ENCODE assay signal across 11 cellular contexts in the genomic region with DNA sequence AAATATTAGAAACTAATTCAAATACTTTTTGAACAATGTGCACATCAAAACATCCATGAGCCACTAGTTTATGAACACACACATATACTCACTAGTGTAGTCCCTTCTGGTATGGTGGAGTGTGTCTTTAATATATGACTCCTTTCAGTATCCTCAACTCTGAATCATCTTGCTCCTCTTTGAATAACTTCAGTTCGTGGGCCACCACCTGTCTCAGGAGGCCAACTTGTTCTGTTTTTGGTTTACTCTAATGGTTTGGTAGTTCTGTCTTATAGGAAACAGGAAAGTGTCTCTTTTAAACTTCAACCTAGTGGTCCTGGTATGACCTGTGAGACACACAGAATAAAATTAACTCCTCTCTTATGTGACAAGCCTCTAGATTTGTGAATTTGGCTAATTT. TPM values are rescaled to one million over a fixed set of nuclear protein-coding genes. Genes with fewer than 3 reads are reported as not detected.
DNase-seq lines count a peak whose midpoint lies in the region; ATAC-seq and TF ChIP-seq lines count a peak whose summit lies in the region.
"Had no signal": no experiment of that assay in that cellular context is flagged by ENCODE, and none has a peak within 500 bp of the region (broad histone marks: within the 10 kb centered on the region; RNA-seq: fewer than 3 reads in every experiment).

No MANE protein-coding gene starts in this region.

- no peak overlapping the region for H3K4me3 ChIP-seq in Jurkat, Clone E6-1 (ENCODE audit: low read length)
- H3K4me3 ChIP-seq: GM23338 had no signal

- intact Hi-C loops in left ventricle myocardium superior (cut with micrococcal nuclease), result no loop called here

- peak; percentile 9 for DNase-seq in activated T-cell treated with anti-CD3 and anti-CD28 coated beads for 48 hours (ENCODE audit: low read depth)
- DNase-seq in activated T-cell treated with anti-CD3 and anti-CD28 coated beads, Interleukin-2, amount 50 U/mL, for 1 hour, result no peak
- peak; percentile 6 for DNase-seq in Jurkat, Clone E6-1 (ENCODE audit: low read depth, low spot score)
- DNase-seq in stimulated activated naive CD8-positive, alpha-beta T cell treated with anti-CD3 and anti-CD28 coated beads, Interleukin-15, Interleukin-2, amounts not matched to agents 100 U/mL and 50 U/mL, for 24 hours, result no peak
- DNase-seq in left ventricle myocardium superior, result no peak
- DNase-seq in progenitor cell of endocrine pancreas (ENCODE audit: low spot score, unreplicated experiment), result no peak
- DNase-seq in dedifferentiated amniotic fluid mesenchymal stem cell (ENCODE audit: extremely low spot score), result no peak
- DNase-seq: left cardiac atrium, NCI-H446 treated with DMSO at 0.1 percent for 48 hours had no signal

- H3K4me1 Mint-ChIP-seq in progenitor cell of endocrine pancreas (ENCODE audit: low read depth), result peaks cover 23% of the 10 kb centered on the region

- no peaks in the 10 kb centered on the region for H3K9me3 Mint-ChIP-seq in progenitor cell of endocrine pancreas (ENCODE audit: low read depth)
- H3K9me3 Mint-ChIP-seq: GM23338 had no signal

- TF ChIP-seq CTCF in progenitor cell of endocrine pancreas (IDR thresholded peaks at IDR 0.05; ENCODE audit: unreplicated experiment), result no peak

- peaks cover 4% of the 10 kb centered on the region for H3K36me3 Mint-ChIP-seq in progenitor cell of endocrine pancreas (ENCODE audit: insufficient read depth)

- ATAC-seq in HG02759 (IDR thresholded peaks at IDR 0.05; ENCODE audit: unreplicated experiment), result peak; percentile 97
- ATAC-seq in stimulated activated naive CD8-positive, alpha-beta T cell treated with anti-CD3 and anti-CD28 coated beads, Interleukin-15, Interleukin-2, amounts not matched to agents 100 U/mL and 50 U/mL, for 24 hours, result peak; percentile 97
- no peak for ATAC-seq in left ventricle myocardium superior
- ATAC-seq: left cardiac atrium had no signal

- H3K27ac Mint-ChIP-seq in progenitor cell of endocrine pancreas, result no peak overlapping the region

- no peak overlapping the region for H3K4me3 Mint-ChIP-seq in progenitor cell of endocrine pancreas (ENCODE audit: low read depth)
- H3K4me3 Mint-ChIP-seq: GM23338 had no signal

- no peaks in the 10 kb centered on the region for H3K27me3 Mint-ChIP-seq in progenitor cell of endocrine pancreas

RNA-seq across cellular contexts. Expression of gene ZNF292, which starts 55.6 kb away (rescaled TPM):
- 10.3 TPM for polyA plus RNA-seq in Jurkat, Clone E6-1 (2012; ENCODE audit: insufficient read depth, insufficient read length)
- total RNA-seq in left ventricle myocardium superior (37.7 TPM), progenitor cell of endocrine pancreas (63.3 and 67.9 TPM in 2 replicates)

Comparison
In these comparisons a context has a peak if more than half of its experiments do, and no peak if none do; other contexts are left out.
1. DNase-seq: peak in activated T-cell treated with anti-CD3 and anti-CD28 coated beads for 48 hours (single experiment) and Jurkat, Clone E6-1 (single experiment); none in activated T-cell treated with anti-CD3 and anti-CD28 coated beads, Interleukin-2, amount 50 U/mL, for 1 hour (single experiment), stimulated activated naive CD8-positive, alpha-beta T cell treated with anti-CD3 and anti-CD28 coated beads, Interleukin-15, Interleukin-2, amounts not matched to agents 100 U/mL and 50 U/mL, for 24 hours (single experiment), left ventricle myocardium superior (single experiment), progenitor cell of endocrine pancreas (single experiment) and dedifferentiated amniotic fluid mesenchymal stem cell (single experiment).